Comparison of ENCODE assay signal across 12 cellular contexts in genomic region chr16:19595043-19595767, GRCh38. TPM values are rescaled to one million over a fixed set of nuclear protein-coding genes. Genes with fewer than 3 reads are reported as not detected.
A peak's percentile ranks its signal among the peaks of the same experiment; 100 is the strongest.
DNase-seq lines count a peak whose midpoint lies in the region; ATAC-seq and TF ChIP-seq lines count a peak whose summit lies in the region.
"Had no signal": no experiment of that assay in that cellular context is flagged by ENCODE, and none has a peak within 500 bp of the region (broad histone marks: within the 10 kb centered on the region; RNA-seq: fewer than 3 reads in every experiment).

No MANE protein-coding gene starts in this region.

- H3K4me1 Mint-ChIP-seq in endothelial cell (ENCODE audit: unreplicated experiment): peaks cover 6% of the 10 kb centered on the region
- H3K4me1 Mint-ChIP-seq: naive B cell had no signal

- 65% methylated on average over 6 of the region's 19 CpGs; no CpG with 5 or more reads in 1 of the 2 experiments for WGBS in IMR-90 (ENCODE audit: extremely low coverage in 2 of 2, insufficient read length in 1 of 2), 2 experiments
- 88 to 90% methylated on average over 19 of the region's 19 CpGs for WGBS in lung, 2 donors

- intact Hi-C loops in IMR-90 (cut with micrococcal nuclease): no loop called here

- TF ChIP-seq CTCF in IMR-90 (conservative IDR thresholded peaks at IDR 0.05; ENCODE audit: low read depth, low read length) (no peak), cardiac fibroblast (IDR thresholded peaks at IDR 0.05; ENCODE audit: low read depth, low read length) (no peak), lung (IDR thresholded peaks at IDR 0.05; ENCODE audit: control extremely low read depth, extremely low read depth) (no peak), endothelial cell (IDR thresholded peaks at IDR 0.05; ENCODE audit: unreplicated experiment) (no peak)

- H2BK120ac ChIP-seq in IMR-90 (ENCODE audit: low read depth, low read length): peak overlapping the region; percentile 55

- dilution Hi-C loops in IMR-90 (cut with HindIII; ENCODE audit: low sequenced_read_pairs, unreplicated experiment): no loop called here

- no peak overlapping the region for H4K8ac ChIP-seq in IMR-90 (ENCODE audit: low read depth in 2 of 2, low read length in 2 of 2)

- H3K9me3 ChIP-seq in IMR-90 (ENCODE audit: control insufficient read depth, insufficient read depth, low read length) (no peaks in the 10 kb centered on the region), lung (ENCODE audit: control insufficient read depth in 2 of 2, insufficient read depth in 1 of 2, low read length in 1 of 2) (no peaks in the 10 kb centered on the region)

- H3K4me3 Mint-ChIP-seq in endothelial cell (ENCODE audit: unreplicated experiment): no peak overlapping the region
- H3K4me3 Mint-ChIP-seq: naive B cell had no signal

- peaks cover 3% of the 10 kb centered on the region for H3K27me3 Mint-ChIP-seq in endothelial cell (ENCODE audit: unreplicated experiment)
- H3K27me3 Mint-ChIP-seq: naive B cell had no signal

- TF ChIP-seq POLR2A in IMR-90 (IDR thresholded peaks at IDR 0.05; ENCODE audit: low read depth, low read length): no peak

- peak overlapping the region; percentile 51 for H2AFZ ChIP-seq in IMR-90 (replicated peaks; ENCODE audit: low read length, poor library complexity)

- in situ Hi-C loops in IMR-90 (cut with MboI; ENCODE audit: low sequenced_read_pairs): no loop called here

- peak overlapping the region; percentile 80 for H2AK9ac ChIP-seq in IMR-90 (replicated peaks; ENCODE audit: low read depth, low read length, poor library complexity)

- no peak overlapping the region for H3K23ac ChIP-seq in IMR-90 (ENCODE audit: low read depth, low read length)

- H4K5ac ChIP-seq in IMR-90 (ENCODE audit: low read depth, low read length): no peak overlapping the region

- H3K9me3 Mint-ChIP-seq in endothelial cell (ENCODE audit: unreplicated experiment): no peaks in the 10 kb centered on the region
- H3K9me3 Mint-ChIP-seq: naive B cell had no signal

- H3K9ac ChIP-seq in IMR-90 (ENCODE audit: low read depth, low read length): no peak overlapping the region

- no TSS peak for BruUV-seq in IMR-90 (replicated peaks; lab: Mats Ljungman, UMichigan)

- H3K27me3 ChIP-seq in IMR-90 (ENCODE audit: control insufficient read depth, insufficient read depth, low read length) (no peaks in the 10 kb centered on the region), lung (ENCODE audit: control insufficient read depth, insufficient read depth) (no peaks in the 10 kb centered on the region)

- H3K27ac ChIP-seq in IMR-90 (ENCODE audit: insufficient read depth, low read length) (no peak overlapping the region), lung (ENCODE audit: low read depth in 1 of 2, low read length in 1 of 2) (peak overlapping the region in 1 of 2 donors; percentile 24)

- H3K14ac ChIP-seq in IMR-90 (replicated peaks; ENCODE audit: low read depth, low read length): no peak overlapping the region

- no peak overlapping the region for H3K18ac ChIP-seq in IMR-90 (ENCODE audit: low read depth, low read length)

- CTCF ChIA-PET in IMR-90 (lab: Yijun Ruan, JAX): interaction anchor here (1.0 to 1.8 kb wide), 2 partner anchors 8 to 12 kb away, joined by 3 to 12 read pairs; no protein-coding TSS in a partner anchor

- H2AK5ac ChIP-seq in IMR-90 (ENCODE audit: low read depth, low read length): no peak overlapping the region

- H3K27ac Mint-ChIP-seq in endothelial cell (ENCODE audit: unreplicated experiment): no peak overlapping the region

- no peak overlapping the region for H3K4me2 ChIP-seq in IMR-90 (ENCODE audit: low read depth, low read length)

- no peak overlapping the region for H3K4me3 ChIP-seq in IMR-90 (ENCODE audit: insufficient read depth, low read depth, low read length)
- no peak overlapping the region for H3K4me3 ChIP-seq in cardiac fibroblast (replicated peaks in 1 of 2; ENCODE audit: low read depth in 2 of 2, low read length in 2 of 2)
- no peak overlapping the region for H3K4me3 ChIP-seq in lung

- TF ChIP-seq RAD21 in IMR-90 (IDR thresholded peaks at IDR 0.05; ENCODE audit: low read length): no peak

- peaks cover 10% of the 10 kb centered on the region for H3K36me3 Mint-ChIP-seq in endothelial cell (ENCODE audit: low read depth, unreplicated experiment)

- no peak overlapping the region for H3K56ac ChIP-seq in IMR-90 (ENCODE audit: extremely low read depth, insufficient read depth, low read length)

- peaks cover 9% of the 10 kb centered on the region for H3K4me1 ChIP-seq in IMR-90 (ENCODE audit: control insufficient read depth, insufficient read depth, low read length)
- no peaks in the 10 kb centered on the region for H3K4me1 ChIP-seq in lung (ENCODE audit: control insufficient read depth in 2 of 2, insufficient read depth in 2 of 2, low read length in 2 of 2)

- H3K79me1 ChIP-seq in IMR-90 (ENCODE audit: low read depth in 1 of 2, low read length in 2 of 2): peaks cover 0 to 7% of the 10 kb centered on the region in 2 experiments; a peak in 2 of 4 replicates

- DNase-seq in AG08396 (ENCODE audit: low spot score): peak; percentile 28
- peak; percentile 83 for DNase-seq in IMR-90
- peak; percentile 77 to 89 for DNase-seq in cardiac fibroblast (ENCODE audit: low read depth in 2 of 2)
- DNase-seq in lung (ENCODE audit: low spot score): peak; percentile 29
- DNase-seq in endothelial cell (ENCODE audit: low spot score): no peak
- DNase-seq in NCI-H187 treated with DMSO at 0.1 percent for 48 hours (lab: John Stamatoyannopoulos, UW): no peak
- DNase-seq: activated gamma-delta T cell treated with Interleukin-2 at 50 U/mL for 16 hours, foreskin melanocyte, naive B cell, NCI-H526 treated with DMSO at 0.1 percent for 48 hours had no signal

- H2BK15ac ChIP-seq in IMR-90 (ENCODE audit: low read depth, low read length): no peak overlapping the region; the same call in 2 of the 3 replicates

- peaks cover 8% of the 10 kb centered on the region; the same call in 1 of the 2 replicates for H3K9me1 ChIP-seq in IMR-90 (ENCODE audit: insufficient read depth, low read length)

- ATAC-seq in IMR-90 (ENCODE audit: low read depth) (peak; percentile 90), lung (ENCODE audit: insufficient read depth, low FRiP score) (peak; percentile 85), HG02938 (IDR thresholded peaks at IDR 0.05; ENCODE audit: unreplicated experiment) (no peak), GM19463 (IDR thresholded peaks at IDR 0.05; ENCODE audit: unreplicated experiment) (no peak)

- peak overlapping the region; percentile 43 for H2BK5ac ChIP-seq in IMR-90 (ENCODE audit: low read depth, low read length, poor library complexity, severe bottlenecking)

- POLR2A ChIA-PET in IMR-90 (lab: Charles Lee; ENCODE audit: unreplicated experiment): no interaction called here

- H4K91ac ChIP-seq in IMR-90 (ENCODE audit: insufficient read depth, low read depth, low read length): peak overlapping the region; percentile 25; the same call in 1 of the 2 replicates

- H3K36me3 ChIP-seq in IMR-90 (ENCODE audit: control insufficient read depth, insufficient read depth, low read length) (peaks cover 23% of the 10 kb centered on the region), lung (ENCODE audit: control insufficient read depth in 2 of 2, insufficient read depth in 2 of 2, low read length in 2 of 2) (peaks cover 4 to 34% of the 10 kb centered on the region in 2 donors)

- peak overlapping the region; percentile 40; the same call in 1 of the 2 replicates for H2BK20ac ChIP-seq in IMR-90 (ENCODE audit: low read depth, low read length)

- peaks cover 4% of the 10 kb centered on the region for H4K20me1 ChIP-seq in IMR-90 (ENCODE audit: insufficient read depth, low read length)

- H3K4ac ChIP-seq in IMR-90 (ENCODE audit: low read depth, low read length): peak overlapping the region; percentile 73

TF ChIP-seq in IMR-90, 13 proteins besides CTCF, POLR2A, EP300 and RAD21:
- TF ChIP-seq FOS (IDR thresholded peaks at IDR 0.05; ENCODE audit: low read depth, low read length) (peak; percentile 63), NFE2L2 (IDR thresholded peaks at IDR 0.05; ENCODE audit: low read depth, low read length) (no peak), MAFK (IDR thresholded peaks at IDR 0.05; ENCODE audit: low read depth, low read length) (peak; percentile 53; the same call in 1 of the 2 replicates)

RNA-seq across cellular contexts. Expression of gene VPS35L, which starts 39.7 kb away (rescaled TPM):
- total RNA-seq in IMR-90 (2012; rRNA removed) (20.3 and 28.0 TPM in 2 replicates), lung (10 to 100 TPM; 60.1 to 65.4 TPM), endothelial cell (ENCODE audit: unreplicated experiment) (60.0 TPM)
- polyA plus RNA-seq in IMR-90 (2012; rRNA removed) (37.1 and 40.1 TPM in 2 replicates), lung (10 to 100 TPM; 27.4 to 34.0 TPM)
- polyA plus RNA-seq in IMR-90 (2012; cell fraction: cytosol; rRNA removed): 18.9 and 20.9 TPM in 2 replicates
- polyA plus RNA-seq in IMR-90 (2012; cell fraction: nucleus; rRNA removed; ENCODE audit: low replicate concordance): 22.9 and 42.0 TPM in 2 replicates

Comparison
In these comparisons a context has a peak if more than half of its experiments do, and no peak if none do; other contexts are left out.
1. DNase-seq: peak in AG08396 (single experiment), IMR-90 (single experiment), cardiac fibroblast (2 of 2) and lung (single experiment); none in endothelial cell (single experiment) and NCI-H187 treated with DMSO at 0.1 percent for 48 hours (single experiment).
2. ATAC-seq: peak in IMR-90 (single experiment) and lung (single experiment); none in HG02938 (single experiment) and GM19463 (single experiment).